1 cellular context compared by ENCODE assay signal in genomic region chr2:53877556-53877955, GRCh38.
TF ChIP-seq lines count a peak whose summit lies in the region.

No MANE protein-coding gene starts in this region.

TF ChIP-seq in GM23338, 12 proteins besides CTCF, POLR2A, EP300 and RAD21 (continued from another document):
- no peak for TF ChIP-seq EZH2phosphoT487 (IDR thresholded peaks at IDR 0.05; ENCODE audit: unreplicated experiment)
TF ChIP-seq in GM23338: peak in this region for 0.
